ENCODE assay signal across 8 cellular contexts in genomic region chr7:31488562-31489203, GRCh38.
DNase-seq lines count a peak whose midpoint lies in the region; TF ChIP-seq lines count a peak whose summit lies in the region.

No MANE protein-coding gene starts in this region.

- DNase-seq in AG20443 (ENCODE audit: low spot score) (peak; percentile 43), HFF-Myc (ENCODE audit: extremely low read depth, low read depth) (no peak), LNCaP clone FGC (ENCODE audit: low read depth) (peak; percentile 13), UCSD-AML1 (lab: John Stamatoyannopoulos, UW; ENCODE audit: unreplicated experiment) (peak; percentile 23), globus pallidus (ENCODE audit: low spot score) (peak; percentile 46), retinal pigment epithelial cell (ENCODE audit: low read depth) (peak; percentile 20), NCI-H128 (lab: John Stamatoyannopoulos, UW; ENCODE audit: unreplicated experiment) (no peak)

- no peak overlapping the region for H3K4me3 ChIP-seq in HFF-Myc (replicated peaks; ENCODE audit: low read depth, low read length)
- no peak overlapping the region for H3K4me3 ChIP-seq in LNCaP clone FGC (ENCODE audit: low read depth, low read length)
- no peak overlapping the region for H3K4me3 ChIP-seq in retinal pigment epithelial cell (ENCODE audit: low read length)

- TF ChIP-seq CTCF in GM12874 (IDR thresholded peaks at IDR 0.05; ENCODE audit: insufficient read depth, low read depth, low read length) (peak; percentile 90), HFF-Myc (IDR thresholded peaks at IDR 0.05; ENCODE audit: low read depth, low read length, missing control alignments) (peak; percentile 65), LNCaP clone FGC (IDR thresholded peaks at IDR 0.05; ENCODE audit: control insufficient read depth, extremely low read depth, insufficient read depth) (peak; percentile 75), retinal pigment epithelial cell (conservative IDR thresholded peaks at IDR 0.05; ENCODE audit: low read depth, low read length) (peak; percentile 91)

Comparison
In these comparisons a context has a peak if more than half of its experiments do, and no peak if none do; other contexts are left out.
1. DNase-seq: peak in AG20443 (single experiment), LNCaP clone FGC (single experiment), UCSD-AML1 (single experiment), globus pallidus (single experiment) and retinal pigment epithelial cell (single experiment); none in HFF-Myc (single experiment) and NCI-H128 (single experiment).
2. Peak in every context shown above with its lines, with median percentiles within 50 percentile points of each other: CTCF ChIP-seq.